9 cellular contexts compared by ENCODE assay signal in genomic region chr15:25710184-25710583, GRCh38.
A peak's percentile ranks its signal among the peaks of the same experiment; 100 is the strongest.
DNase-seq lines count a peak whose midpoint lies in the region; ATAC-seq and TF ChIP-seq lines count a peak whose summit lies in the region.
"Had no signal": no experiment of that assay in that cellular context is flagged by ENCODE, and none has a peak within 500 bp of the region (broad histone marks: within the 10 kb centered on the region; RNA-seq: fewer than 3 reads in every experiment).

No MANE protein-coding gene starts in this region.

- CTCF ChIA-PET in Panc1 (lab: Charles Lee) = interaction anchor here (1.1 to 1.2 kb wide), 2 partner anchors 179 to 224 kb away, joined by 3 to 6 read pairs; no protein-coding TSS in a partner anchor

- peak; percentile 1 for DNase-seq in NCI-H1694 (lab: John Stamatoyannopoulos, UW)
- DNase-seq in NCI-H1694 treated with DMSO at 0.1 percent for 48 hours (lab: John Stamatoyannopoulos, UW) = no peak
- DNase-seq in Panc1 (ENCODE audit: low read depth, low spot score) = no peak
- DNase-seq in activated naive CD4-positive, alpha-beta T cell treated with anti-CD3 and anti-CD28 coated beads, Interleukin-2, amount 50 U/mL, for 16 hours = peak; percentile 58
- peak; percentile 81 for DNase-seq in islet precursor cell
- peak; percentile 9 for DNase-seq in stimulated activated CD8-positive, alpha-beta memory T cell treated with anti-CD3 and anti-CD28 coated beads, Interleukin-12 subunit alpha, Interleukin-12 subunit beta, amount 100 ng/mL, for 24 hours (ENCODE audit: extremely low read depth)
- DNase-seq in HCEC 1CT = no peak

- intact Hi-C loops in Panc1 (cut with micrococcal nuclease; ENCODE audit: unreplicated experiment) = loop anchor here (10.0 kb wide), 1 partner anchor 65 kb away; no protein-coding TSS in a partner anchor

- no peak overlapping the region for H3K27ac ChIP-seq in Panc1 (ENCODE audit: low read length)
- H3K27ac ChIP-seq: BLaER1 treated with 17β-estradiol and CSF1 and Interleukin-3, amounts not matched to agents 10 nM and 100 nM had no signal

- H3K9me3 ChIP-seq in Panc1 (ENCODE audit: control insufficient read depth, insufficient read depth, low read depth, low read length) = no peaks in the 10 kb centered on the region
- H3K9me3 ChIP-seq: BLaER1 treated with 17β-estradiol and CSF1 and Interleukin-3, amounts not matched to agents 10 nM and 100 nM had no signal

- in situ Hi-C loops in Panc1 (cut with HindIII; ENCODE audit: low pct_unique_long_range_greater_than_20kb, low sequenced_read_pairs) = no loop called here

- no TSS peak for BruUV-seq in Panc1 (replicated peaks; lab: Mats Ljungman, UMichigan)

- no peaks in the 10 kb centered on the region; the same call in 1 of the 2 replicates for H3K27me3 ChIP-seq in Panc1 (ENCODE audit: control insufficient read depth, insufficient read depth, low read length)

- no peaks in the 10 kb centered on the region for H3K36me3 ChIP-seq in Panc1 (ENCODE audit: control insufficient read depth, insufficient read depth, low read length)

- no peak overlapping the region for H3K4me3 ChIP-seq in Panc1 (ENCODE audit: low read depth in 2 of 2, low read length in 2 of 2)
- H3K4me3 ChIP-seq: BLaER1 treated with 17β-estradiol and CSF1 and Interleukin-3, amounts not matched to agents 10 nM and 100 nM had no signal

- ATAC-seq in Panc1 = peak; percentile 91
- no peak for ATAC-seq in GM21619 (IDR thresholded peaks at IDR 0.05; ENCODE audit: unreplicated experiment)

- POLR2A ChIA-PET in Panc1 (lab: Charles Lee) = no interaction called here

- peak; percentile 89 for TF ChIP-seq CTCF in Panc1 (IDR thresholded peaks at IDR 0.05)

- no peaks in the 10 kb centered on the region for H3K4me1 ChIP-seq in Panc1 (ENCODE audit: control insufficient read depth, insufficient read depth, low read length)
- H3K4me1 ChIP-seq: BLaER1 treated with 17β-estradiol and CSF1 and Interleukin-3, amounts not matched to agents 10 nM and 100 nM had no signal

Comparison
In these comparisons a context has a peak if more than half of its experiments do, and no peak if none do; other contexts are left out.
1. DNase-seq: peak in NCI-H1694 (single experiment), activated naive CD4-positive, alpha-beta T cell treated with anti-CD3 and anti-CD28 coated beads, Interleukin-2, amount 50 U/mL, for 16 hours (single experiment), islet precursor cell (single experiment) and stimulated activated CD8-positive, alpha-beta memory T cell treated with anti-CD3 and anti-CD28 coated beads, Interleukin-12 subunit alpha, Interleukin-12 subunit beta, amount 100 ng/mL, for 24 hours (single experiment); none in NCI-H1694 treated with DMSO at 0.1 percent for 48 hours (single experiment), Panc1 (single experiment) and HCEC 1CT (single experiment).